8 cellular contexts compared by ENCODE assay signal in genomic region chr3:42052132-42052866, GRCh38. TPM values are rescaled to one million over a fixed set of nuclear protein-coding genes. Genes with fewer than 3 reads are reported as not detected.
DNase-seq lines count a peak whose midpoint lies in the region; ATAC-seq and TF ChIP-seq lines count a peak whose summit lies in the region.

No MANE protein-coding gene starts in this region.

- H3K36me3 ChIP-seq in WERI-Rb-1 (no peaks in the 10 kb centered on the region), hepatocyte (replicated peaks; ENCODE audit: insufficient read depth, low read depth) (no peaks in the 10 kb centered on the region), subcutaneous abdominal adipose tissue (ENCODE audit: control insufficient read depth in 5 of 5, insufficient read depth in 5 of 5, low read length in 5 of 5) (no peaks in the 10 kb centered on the region)
- H3K36me3 ChIP-seq in CD4-positive, alpha-beta memory T cell (ENCODE audit: insufficient read depth, low read length), result no peaks in the 10 kb centered on the region

- H3K9me3 ChIP-seq in WERI-Rb-1 (ENCODE audit: severe bottlenecking) (no peaks in the 10 kb centered on the region), hepatocyte (ENCODE audit: low read depth) (no peaks in the 10 kb centered on the region), subcutaneous abdominal adipose tissue (ENCODE audit: control insufficient read depth in 5 of 5, low read length in 5 of 5) (no peaks in the 10 kb centered on the region)
- no peaks in the 10 kb centered on the region for H3K9me3 ChIP-seq in CD4-positive, alpha-beta memory T cell (ENCODE audit: control insufficient read depth in 1 of 2, low read length in 2 of 2)

- H3K4me2 ChIP-seq in hepatocyte, result peak overlapping the region; percentile 63

- peaks cover 78% of the 10 kb centered on the region for H3K79me2 ChIP-seq in hepatocyte

- H3K9ac ChIP-seq in subcutaneous abdominal adipose tissue (ENCODE audit: low read length in 5 of 5), result peak overlapping the region in 4 of 5 donors; percentile 10 to 46 (median 24)

- DNase-seq in WERI-Rb-1 (no peak), hepatocyte (ENCODE audit: low spot score) (peak; percentile 7), MV-4-11 (lab: John Stamatoyannopoulos, UW) (no peak), NCI-H2171 (lab: John Stamatoyannopoulos, UW) (no peak)
- no peak for DNase-seq in CD4-positive, alpha-beta memory T cell
- no peak for DNase-seq in activated effector memory CD4-positive, alpha-beta T cell treated with anti-CD3 and anti-CD28 coated beads, Interleukin-2, amount 50 U/mL, for 16 hours

- WGBS in hepatocyte (ENCODE audit: low lambda C conversion rate, missing lambda C conversion rate), result 72% methylated on average over 5 of the region's 5 CpGs

- H3K4me1 ChIP-seq in hepatocyte (ENCODE audit: insufficient read depth), result peaks cover 26% of the 10 kb centered on the region
- H3K4me1 ChIP-seq in subcutaneous abdominal adipose tissue (ENCODE audit: control insufficient read depth in 5 of 5, insufficient read depth in 5 of 5, low read length in 5 of 5), result peaks cover 10 to 49% (median 44%) of the 10 kb centered on the region in 5 donors
- H3K4me1 ChIP-seq in CD4-positive, alpha-beta memory T cell (ENCODE audit: insufficient read depth, low read length), result peaks cover 16% of the 10 kb centered on the region

- no peaks in the 10 kb centered on the region for H3K27me3 ChIP-seq in WERI-Rb-1 (ENCODE audit: insufficient read depth, low read depth, severe bottlenecking)
- H3K27me3 ChIP-seq in hepatocyte, result no peaks in the 10 kb centered on the region
- H3K27me3 ChIP-seq in subcutaneous abdominal adipose tissue (ENCODE audit: control insufficient read depth in 5 of 5, insufficient read depth in 4 of 5, low read length in 5 of 5), result no peaks in the 10 kb centered on the region
- H3K27me3 ChIP-seq in CD4-positive, alpha-beta memory T cell (ENCODE audit: insufficient read depth, low read length), result no peaks in the 10 kb centered on the region

- H3K4me1 Mint-ChIP-seq in CD4-positive, alpha-beta memory T cell, result peaks cover 12 to 42% (median 26%) of the 10 kb centered on the region in 4 donors

- H4K20me1 ChIP-seq in hepatocyte (ENCODE audit: insufficient read depth, poor library complexity, severe bottlenecking), result no peaks in the 10 kb centered on the region

- H3K27ac ChIP-seq in WERI-Rb-1 (peak overlapping the region; percentile 12; the same call in 1 of the 2 replicates), hepatocyte (peak overlapping the region; percentile 95), subcutaneous abdominal adipose tissue (ENCODE audit: low read depth, low read length) (peak overlapping the region; percentile 86)
- H3K27ac ChIP-seq in CD4-positive, alpha-beta memory T cell (ENCODE audit: low read depth, low read length), result no peak overlapping the region

- no peaks in the 10 kb centered on the region for H3K9me2 ChIP-seq in hepatocyte (replicated peaks; ENCODE audit: insufficient read depth)

- ATAC-seq in GM21529 (IDR thresholded peaks at IDR 0.05; ENCODE audit: unreplicated experiment), result peak; percentile 66

- no peaks in the 10 kb centered on the region for H3K27me3 Mint-ChIP-seq in CD4-positive, alpha-beta memory T cell

- H3K9me3 Mint-ChIP-seq in CD4-positive, alpha-beta memory T cell, result no peaks in the 10 kb centered on the region

- intact Hi-C loops in CD4-positive, alpha-beta memory T cell (cut with micrococcal nuclease), result no loop called here

- no peak overlapping the region for H3K4me3 Mint-ChIP-seq in CD4-positive, alpha-beta memory T cell

- H3K27ac Mint-ChIP-seq in CD4-positive, alpha-beta memory T cell, result peak overlapping the region in 1 of 7 donors; percentile 15

- CTCF ChIA-PET in CD4-positive, alpha-beta memory T cell (lab: Charles Lee; ENCODE audit: partially characterized antibody), result no interaction called here

- POLR2A ChIA-PET in CD4-positive, alpha-beta memory T cell (lab: Charles Lee; ENCODE audit: partially characterized antibody), result no interaction called here

- no peak for TF ChIP-seq CTCF in WERI-Rb-1 (IDR thresholded peaks at IDR 0.05; ENCODE audit: low read depth, low read length)
- no peak for TF ChIP-seq CTCF in hepatocyte (IDR thresholded peaks at IDR 0.05; ENCODE audit: poor library complexity)

- H3K4me3 ChIP-seq in WERI-Rb-1 (ENCODE audit: low read depth, low read length), result no peak overlapping the region
- no peak overlapping the region for H3K4me3 ChIP-seq in hepatocyte
- H3K4me3 ChIP-seq in subcutaneous abdominal adipose tissue (ENCODE audit: low read depth in 1 of 5, low read length in 5 of 5), result peak overlapping the region in 3 of 5 donors; percentile 1 to 31 (median 1)
- H3K4me3 ChIP-seq in CD4-positive, alpha-beta memory T cell (ENCODE audit: low read length in 2 of 2), result no peak overlapping the region

- H3K36me3 Mint-ChIP-seq in CD4-positive, alpha-beta memory T cell, result peaks cover 0 to 4% of the 10 kb centered on the region in 2 donors

- no peak overlapping the region for H2AFZ ChIP-seq in hepatocyte

RNA-seq across cellular contexts. Expression of gene TRAK1, which starts 38.9 kb away (rescaled TPM):
- 28.8 and 31.5 TPM in 2 replicates for total RNA-seq in hepatocyte
- polyA plus RNA-seq in hepatocyte, result 19.0 and 21.0 TPM in 2 replicates
- total RNA-seq in CD4-positive, alpha-beta memory T cell, result 10 to 100 TPM; 15.9 to 17.2 TPM
- 10 to 100 TPM in 1 of 2 donors, 1 to 10 TPM in 1; 3.4 to 10.5 TPM for polyA plus RNA-seq in CD4-positive, alpha-beta memory T cell

Comparison
In these comparisons a context has a peak if more than half of its experiments do, and no peak if none do; other contexts are left out.
1. H3K4me3 ChIP-seq: peak in subcutaneous abdominal adipose tissue (3 of 5); none in WERI-Rb-1 (single experiment), hepatocyte (single experiment) and CD4-positive, alpha-beta memory T cell (0 of 2).